Comparison of ENCODE assay signal across 10 cellular contexts in the genomic region with DNA sequence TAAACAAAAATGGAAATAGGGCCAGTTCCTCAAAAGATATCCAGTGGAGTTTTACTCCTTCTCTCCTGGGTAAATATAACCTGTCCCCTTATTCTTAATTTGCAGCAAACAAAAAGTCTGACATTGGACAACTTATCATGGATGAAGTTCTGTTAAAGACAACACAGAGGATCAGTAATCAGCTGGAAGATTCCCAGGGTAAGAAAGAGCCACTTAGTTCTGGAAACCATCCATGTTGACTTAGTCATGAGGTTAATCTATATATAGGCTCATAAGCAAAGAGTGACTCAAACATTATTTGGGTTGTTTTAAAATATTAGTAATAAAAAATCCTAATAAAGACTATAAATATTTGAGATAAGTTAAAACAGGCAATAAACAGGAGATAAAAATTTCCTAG. TPM values are rescaled to one million over a fixed set of nuclear protein-coding genes. Genes with fewer than 3 reads are reported as not detected.
DNase-seq lines count a peak whose midpoint lies in the region; ATAC-seq lines count a peak whose summit lies in the region.
"Had no signal": no experiment of that assay in that cellular context is flagged by ENCODE, and none has a peak within 500 bp of the region (broad histone marks: within the 10 kb centered on the region; RNA-seq: fewer than 3 reads in every experiment).

No MANE protein-coding gene starts in this region.

- no peak overlapping the region for H3K9ac ChIP-seq in adipocyte (ENCODE audit: low read length)
- no peak overlapping the region for H3K9ac ChIP-seq in skeletal muscle tissue (ENCODE audit: low read depth in 1 of 3, low read length in 3 of 3)
- H3K9ac ChIP-seq in trophoblast cell (ENCODE audit: low read length): no peak overlapping the region

- H3K4me1 ChIP-seq in adipocyte (ENCODE audit: control insufficient read depth, insufficient read depth, low read length): peaks cover 15% of the 10 kb centered on the region
- H3K4me1 ChIP-seq in skeletal muscle tissue (ENCODE audit: control insufficient read depth in 3 of 3, insufficient read depth in 3 of 3, low read length in 3 of 3): peaks cover 8 to 16% (median 15%) of the 10 kb centered on the region in 3 donors
- no peaks in the 10 kb centered on the region for H3K4me1 ChIP-seq in trophoblast cell (ENCODE audit: control insufficient read depth in 1 of 2, insufficient read depth in 2 of 2, low read length in 2 of 2)

- H3K9me3 ChIP-seq in adipocyte (ENCODE audit: control insufficient read depth, low read length): no peaks in the 10 kb centered on the region
- H3K9me3 ChIP-seq in skeletal muscle tissue (ENCODE audit: control insufficient read depth in 3 of 3, low read length in 3 of 3): no peaks in the 10 kb centered on the region
- no peaks in the 10 kb centered on the region for H3K9me3 ChIP-seq in trophoblast cell (ENCODE audit: insufficient read depth, low read depth, low read length)

- H3K14ac ChIP-seq in trophoblast cell (ENCODE audit: low read length): no peak overlapping the region

- H3K4me3 ChIP-seq in adipocyte (ENCODE audit: low read length) (no peak overlapping the region), skeletal muscle tissue (ENCODE audit: low read length in 3 of 3) (no peak overlapping the region), trophoblast cell (ENCODE audit: low read depth, low read length) (no peak overlapping the region)

- no peak overlapping the region for H3K4me2 ChIP-seq in trophoblast cell (ENCODE audit: low read length)

- H2BK120ac ChIP-seq in trophoblast cell (ENCODE audit: insufficient read depth, low read length, poor library complexity): no peak overlapping the region

- H3K18ac ChIP-seq in trophoblast cell (ENCODE audit: low read length): no peak overlapping the region

- no peak overlapping the region for H3K4ac ChIP-seq in trophoblast cell (ENCODE audit: low read depth, low read length)

- DNase-seq in GM03348 (ENCODE audit: low spot score) (peak; percentile 52), adipocyte (ENCODE audit: low read depth) (peak; percentile 45), fibroblast of the conjunctiva (ENCODE audit: low read depth) (peak; percentile 36), trophoblast cell (no peak), NCI-H446 treated with DMSO at 0.1 percent for 48 hours (lab: John Stamatoyannopoulos, UW) (no peak)
- DNase-seq: activated CD4-positive, alpha-beta T cell treated with anti-CD3 and anti-CD28 coated beads for 1 hour; activated T-cell treated with anti-CD3 and anti-CD28 coated beads, Interleukin-2, amount 50 U/mL, for 1 hour; right cardiac atrium had no signal

- no peaks in the 10 kb centered on the region for H3K79me2 ChIP-seq in trophoblast cell (ENCODE audit: control insufficient read depth, insufficient read depth, low read length, poor library complexity)

- ATAC-seq in GM18867 (IDR thresholded peaks at IDR 0.05; ENCODE audit: unreplicated experiment): no peak

- no peak overlapping the region for H2AK5ac ChIP-seq in trophoblast cell (ENCODE audit: low read length)

- no peak overlapping the region for H2AFZ ChIP-seq in trophoblast cell (ENCODE audit: insufficient read depth, low read length, poor library complexity)

- H3K79me1 ChIP-seq in trophoblast cell (ENCODE audit: low read length): no peaks in the 10 kb centered on the region

- peaks cover 21% of the 10 kb centered on the region for H3K36me3 ChIP-seq in adipocyte (ENCODE audit: control insufficient read depth, insufficient read depth, low read length, severe bottlenecking)
- peaks cover 0 to 5% (median 5%) of the 10 kb centered on the region in 3 donors for H3K36me3 ChIP-seq in skeletal muscle tissue (ENCODE audit: control insufficient read depth in 3 of 3, insufficient read depth in 3 of 3, low read length in 3 of 3)
- peaks cover 5 to 7% of the 10 kb centered on the region in 2 experiments for H3K36me3 ChIP-seq in trophoblast cell (ENCODE audit: control insufficient read depth in 1 of 2, insufficient read depth in 2 of 2, low read length in 2 of 2)

- no peak overlapping the region for H4K91ac ChIP-seq in trophoblast cell (ENCODE audit: low read depth, low read length)

- no peaks in the 10 kb centered on the region for H3K27me3 ChIP-seq in adipocyte (replicated peaks; ENCODE audit: control insufficient read depth, insufficient read depth, low read length)
- H3K27me3 ChIP-seq in skeletal muscle tissue (ENCODE audit: control insufficient read depth in 3 of 3, insufficient read depth in 3 of 3, low read length in 3 of 3): no peaks in the 10 kb centered on the region
- H3K27me3 ChIP-seq in trophoblast cell (ENCODE audit: insufficient read depth, low read length): no peaks in the 10 kb centered on the region

- H3K27ac ChIP-seq in skeletal muscle tissue (ENCODE audit: low read depth, low read length) (peak overlapping the region; percentile 68), trophoblast cell (ENCODE audit: low read depth, low read length) (no peak overlapping the region)

- H4K12ac ChIP-seq in trophoblast cell (ENCODE audit: low read depth, low read length): no peak overlapping the region

- no peak overlapping the region for H2BK5ac ChIP-seq in trophoblast cell (ENCODE audit: low read depth, low read length, poor library complexity)

- H2BK12ac ChIP-seq in trophoblast cell (ENCODE audit: low read length): no peak overlapping the region

- no peak overlapping the region for H3K23ac ChIP-seq in trophoblast cell (ENCODE audit: low read length)

- no peak overlapping the region for H4K8ac ChIP-seq in trophoblast cell (ENCODE audit: low read depth, low read length)

RNA-seq across cellular contexts. Expression of gene EBPL, which starts 40.5 kb away (rescaled TPM):
- 31.3 TPM for total RNA-seq in skeletal muscle tissue
- polyA plus RNA-seq in trophoblast cell (2013): 39.2 and 41.1 TPM in 2 replicates

Comparison
In these comparisons a context has a peak if more than half of its experiments do, and no peak if none do; other contexts are left out.
1. DNase-seq: peak in GM03348 (single experiment), adipocyte (single experiment) and fibroblast of the conjunctiva (single experiment); none in trophoblast cell (0 of 2) and NCI-H446 treated with DMSO at 0.1 percent for 48 hours (single experiment).